30 cellular contexts compared by ENCODE assay signal in the genomic region with DNA sequence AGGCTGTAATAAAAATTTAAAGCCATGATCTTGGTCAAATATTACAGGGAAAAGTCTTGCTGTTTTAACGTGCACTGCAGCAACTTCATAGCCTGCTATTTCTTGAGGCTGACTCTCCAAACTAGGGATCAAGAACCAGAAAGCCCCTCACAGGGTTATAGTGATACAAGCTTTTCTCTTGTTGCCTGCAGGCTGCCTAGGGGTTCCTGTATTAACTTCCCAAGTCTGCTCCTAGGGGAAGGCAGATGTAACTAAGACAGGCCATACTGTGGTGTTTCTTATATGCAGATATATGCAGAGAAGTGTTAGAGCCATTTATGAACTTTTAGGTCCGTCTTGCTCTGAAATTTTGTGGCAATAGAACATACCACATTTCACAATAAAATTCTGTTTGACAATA.
"Had no signal": no experiment of that assay in that cellular context is flagged by ENCODE, and none has a peak within 500 bp of the region (broad histone marks: within the 10 kb centered on the region; RNA-seq: fewer than 3 reads in every experiment).

No MANE protein-coding gene starts in this region.

- H3K4me3 Mint-ChIP-seq: activated CD4-positive, alpha-beta T cell treated with anti-CD3 and anti-CD28 coated beads, Interleukin-2, amount 10 ng/mL, durations not matched to agents 24 days and 14 days; activated CD8-positive, alpha-beta T cell treated with anti-CD3 and anti-CD28 coated beads for 36 hours; activated naive CD4-positive, alpha-beta T cell treated with anti-CD3 and anti-CD28 coated beads, Interleukin-2, amount 50 U/mL, for 24 hours; activated naive CD8-positive, alpha-beta T cell treated with anti-CD3 and anti-CD28 coated beads, Interleukin-2, amount 10 ng/mL, durations not matched to agents 7 days and 5 days; activated T-cell treated with anti-CD3 and anti-CD28 coated beads, Interleukin-2, amount 50 U/mL, for 72 hours; central memory CD8-positive, alpha-beta T cell had no signal

- ATAC-seq: activated CD8-positive, alpha-beta T cell treated with anti-CD3 and anti-CD28 coated beads for 36 hours; activated T-cell treated with anti-CD3 and anti-CD28 coated beads, Interleukin-2, amount 50 U/mL, for 72 hours had no signal

- H3K36me3 Mint-ChIP-seq: activated naive CD4-positive, alpha-beta T cell treated with anti-CD3 and anti-CD28 coated beads, Interleukin-2, amount 50 U/mL, for 24 hours; activated naive CD8-positive, alpha-beta T cell treated with anti-CD3 and anti-CD28 coated beads, Interleukin-2, amount 10 ng/mL, durations not matched to agents 7 days and 5 days had no signal

- H3K9me3 ChIP-seq: ascending aorta had no signal

- H3K4me3 ChIP-seq: ascending aorta, cardiac muscle cell, SK-N-MC had no signal

- H3K27me3 Mint-ChIP-seq: activated CD4-positive, alpha-beta T cell treated with anti-CD3 and anti-CD28 coated beads, Interleukin-2, amount 10 ng/mL, durations not matched to agents 24 days and 14 days; activated CD8-positive, alpha-beta T cell treated with anti-CD3 and anti-CD28 coated beads for 36 hours; activated naive CD4-positive, alpha-beta T cell treated with anti-CD3 and anti-CD28 coated beads, Interleukin-2, amount 50 U/mL, for 24 hours; activated naive CD8-positive, alpha-beta T cell treated with anti-CD3 and anti-CD28 coated beads, Interleukin-2, amount 10 ng/mL, durations not matched to agents 7 days and 5 days; central memory CD8-positive, alpha-beta T cell had no signal

- H3K9ac ChIP-seq: KMS-11 had no signal

- H3K4me2 ChIP-seq: KMS-11 had no signal

- H3K27me3 ChIP-seq: ascending aorta, cardiac muscle cell had no signal

- DNase-seq: activated CD4-positive, alpha-beta T cell treated with anti-CD3 and anti-CD28 coated beads, Interleukin-2, amount 10 ng/mL, durations not matched to agents 24 days and 14 days; activated CD4-positive, alpha-beta T cell treated with anti-CD3 and anti-CD28 coated beads, Interleukin-2, amount 50 U/mL, for 4 hours; activated CD8-positive, alpha-beta T cell treated with anti-CD3 and anti-CD28 coated beads for 36 hours; activated gamma-delta T cell; activated naive CD4-positive, alpha-beta T cell treated with Interleukin-2 at 50 U/mL for 16 hours; activated naive CD8-positive, alpha-beta T cell treated with anti-CD3 and anti-CD28 coated beads, Interleukin-2, amount 10 ng/mL, durations not matched to agents 7 days and 5 days; activated T-cell treated with anti-CD3 and anti-CD28 coated beads, Interleukin-2, amount 50 U/mL, for 1 hour; activated T-cell treated with anti-CD3 and anti-CD28 coated beads, Interleukin-2, amount 50 U/mL, for 72 hours; amygdala; MM.1S; MV-4-11; NCI-H1092; NCI-H146; NCI-H187; NCI-H2029 treated with DMSO at 0.1 percent for 48 hours; NCI-H2107; NCI-H2171; NCI-H510A; NCI-H526; NK-92 treated with Interleukin-12 subunit alpha and Interleukin-12 subunit beta, amount 100 ng/mL, for 24 hours; Right ventricle myocardium superior; T1000; WERI-Rb-1 had no signal

- H3K36me3 ChIP-seq: ascending aorta, cardiac muscle cell, WERI-Rb-1 had no signal

- H3K27ac ChIP-seq: ascending aorta, cardiac muscle cell, KMS-11, SK-N-MC, WERI-Rb-1 had no signal

- H3K9me3 Mint-ChIP-seq: activated CD4-positive, alpha-beta T cell treated with anti-CD3 and anti-CD28 coated beads, Interleukin-2, amount 10 ng/mL, durations not matched to agents 24 days and 14 days; activated CD8-positive, alpha-beta T cell treated with anti-CD3 and anti-CD28 coated beads for 36 hours; activated naive CD4-positive, alpha-beta T cell treated with anti-CD3 and anti-CD28 coated beads, Interleukin-2, amount 50 U/mL, for 24 hours; activated naive CD8-positive, alpha-beta T cell treated with anti-CD3 and anti-CD28 coated beads, Interleukin-2, amount 10 ng/mL, durations not matched to agents 7 days and 5 days; activated T-cell treated with anti-CD3 and anti-CD28 coated beads, Interleukin-2, amount 50 U/mL, for 72 hours; activated T-helper 2 cell treated with anti-CD3 and anti-CD28 coated beads, Interferon-gamma antibody, Interleukin-2, Interleukin-4, amounts not matched to agents 10 μg/mL and 5 μg/mL and 100 μg/mL, durations not matched to agents 14 hours and 24 hours and 36 hours; central memory CD8-positive, alpha-beta T cell had no signal

- H3K4me1 Mint-ChIP-seq: activated CD4-positive, alpha-beta T cell treated with anti-CD3 and anti-CD28 coated beads, Interleukin-2, amount 10 ng/mL, durations not matched to agents 24 days and 14 days; activated naive CD4-positive, alpha-beta T cell treated with anti-CD3 and anti-CD28 coated beads, Interleukin-2, amount 50 U/mL, for 24 hours; activated naive CD8-positive, alpha-beta T cell treated with anti-CD3 and anti-CD28 coated beads, Interleukin-2, amount 10 ng/mL, durations not matched to agents 7 days and 5 days; central memory CD8-positive, alpha-beta T cell had no signal

- H3K4me1 ChIP-seq: ascending aorta had no signal

- H3K27ac Mint-ChIP-seq: activated CD4-positive, alpha-beta T cell treated with anti-CD3 and anti-CD28 coated beads, Interleukin-2, amount 10 ng/mL, durations not matched to agents 24 days and 14 days; activated CD8-positive, alpha-beta T cell treated with anti-CD3 and anti-CD28 coated beads for 36 hours; activated naive CD4-positive, alpha-beta T cell treated with anti-CD3 and anti-CD28 coated beads, Interleukin-2, amount 50 U/mL, for 24 hours; activated naive CD8-positive, alpha-beta T cell treated with anti-CD3 and anti-CD28 coated beads, Interleukin-2, amount 10 ng/mL, durations not matched to agents 7 days and 5 days; activated T-cell treated with anti-CD3 and anti-CD28 coated beads, Interleukin-2, amount 50 U/mL, for 72 hours; activated T-helper 2 cell treated with anti-CD3 and anti-CD28 coated beads, Interferon-gamma antibody, Interleukin-2, Interleukin-4, amounts not matched to agents 10 μg/mL and 5 μg/mL and 100 μg/mL, durations not matched to agents 14 hours and 24 hours and 36 hours had no signal
